12 cellular contexts compared by ENCODE assay signal in the genomic region with DNA sequence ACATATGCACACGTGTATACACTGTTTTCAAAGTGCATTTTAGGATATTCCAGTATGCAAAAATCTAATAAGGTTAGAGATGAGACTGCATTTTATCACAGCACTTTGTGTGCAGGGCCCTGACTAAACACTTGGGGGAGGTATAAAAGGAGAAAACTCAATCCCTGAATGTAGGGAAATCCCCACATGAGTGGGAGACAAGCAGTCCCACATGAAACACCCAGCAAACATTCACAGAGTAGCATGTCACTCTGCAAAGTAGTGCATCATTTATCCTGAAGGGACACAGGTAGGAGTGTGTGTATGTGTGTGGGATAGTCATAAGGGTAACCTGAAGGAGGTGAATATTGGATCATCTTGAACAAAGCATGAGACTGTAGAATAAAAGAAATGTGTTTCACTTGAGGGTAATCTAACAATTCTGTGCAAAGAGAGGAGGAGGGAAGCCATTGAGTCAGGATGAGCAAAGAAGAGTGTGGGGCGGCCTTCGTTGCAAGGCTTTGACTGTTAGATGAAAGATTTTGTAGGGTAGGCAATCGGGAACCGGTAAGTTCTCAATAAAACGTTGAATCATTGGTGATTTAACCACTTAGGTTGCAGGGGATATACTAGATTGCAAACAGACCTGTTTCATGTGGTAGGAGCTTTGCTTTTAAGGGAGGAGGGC. TPM values are rescaled to one million over a fixed set of nuclear protein-coding genes. Genes with fewer than 3 reads are reported as not detected.
DNase-seq lines count a peak whose midpoint lies in the region; TF ChIP-seq lines count a peak whose summit lies in the region.
"Had no signal": no experiment of that assay in that cellular context is flagged by ENCODE, and none has a peak within 500 bp of the region (broad histone marks: within the 10 kb centered on the region; RNA-seq: fewer than 3 reads in every experiment).

No MANE protein-coding gene starts in this region.

- H3K4me1 ChIP-seq in MM.1S (ENCODE audit: low read length) (peaks cover 5% of the 10 kb centered on the region), colonic mucosa (peaks cover 8% of the 10 kb centered on the region)

- H3K27ac ChIP-seq in MM.1S (ENCODE audit: low read length) (no peak overlapping the region), colonic mucosa (no peak overlapping the region), dorsolateral prefrontal cortex (peak overlapping the region in 28 of 59 donors; percentile 1 to 89 (median 43))
- H3K27ac ChIP-seq: BLaER1 had no signal

- no peak overlapping the region for H3K9ac ChIP-seq in MM.1S (ENCODE audit: low read length)
- no peak overlapping the region for H3K9ac ChIP-seq in colonic mucosa (ENCODE audit: low read depth in 2 of 2, low read length in 2 of 2)
- H3K9ac ChIP-seq: BLaER1 had no signal

- H3K4me2 ChIP-seq in MM.1S (ENCODE audit: low read depth, low read length) = no peak overlapping the region
- H3K4me2 ChIP-seq: BLaER1, PC-9 had no signal

- no peaks in the 10 kb centered on the region for H3K36me3 ChIP-seq in MM.1S (replicated peaks; ENCODE audit: insufficient read depth, low read length)
- no peaks in the 10 kb centered on the region for H3K36me3 ChIP-seq in colonic mucosa
- H3K36me3 ChIP-seq: BLaER1 had no signal

- H3K27me3 ChIP-seq in MM.1S (replicated peaks; ENCODE audit: insufficient read depth, low read length) (no peaks in the 10 kb centered on the region), colonic mucosa (no peaks in the 10 kb centered on the region), dorsolateral prefrontal cortex (no peaks in the 10 kb centered on the region)
- H3K27me3 ChIP-seq: BLaER1 had no signal

- TF ChIP-seq CTCF in MM.1S (IDR thresholded peaks at IDR 0.05; ENCODE audit: low read length) = peak; percentile 10; the same call in 1 of the 2 replicates
- no peak for TF ChIP-seq CTCF in colonic mucosa (IDR thresholded peaks at IDR 0.05)
- TF ChIP-seq CTCF in dorsolateral prefrontal cortex (IDR thresholded peaks at IDR 0.05 in 54 of 56, conservative IDR thresholded peaks at IDR 0.05 in 2 of 56; ENCODE audit: low read depth in 1 of 56, partially characterized antibody in 56 of 56) = peak in 12 of 56 donors; percentile 5 to 28 (median 10)

- H3K9me3 ChIP-seq in MM.1S (replicated peaks; ENCODE audit: insufficient read depth, low read length) (no peaks in the 10 kb centered on the region), colonic mucosa (no peaks in the 10 kb centered on the region)
- H3K9me3 ChIP-seq: BLaER1 had no signal

- no peaks in the 10 kb centered on the region for H3K79me2 ChIP-seq in MM.1S (ENCODE audit: low read length)

- H3K4me3 ChIP-seq in MM.1S (ENCODE audit: low read length) (no peak overlapping the region), colonic mucosa (no peak overlapping the region), dorsolateral prefrontal cortex (no peak overlapping the region)
- H3K4me3 ChIP-seq: BLaER1, PC-9 had no signal

- peaks cover 24% of the 10 kb centered on the region for H3F3A ChIP-seq in MM.1S (ENCODE audit: insufficient read depth, low read length)

- H2AFZ ChIP-seq in MM.1S (ENCODE audit: low read length) = no peak overlapping the region
- H2AFZ ChIP-seq: PC-9 had no signal

- DNase-seq in activated T-cell treated with anti-CD3 and anti-CD28 coated beads for 4 hours (peak; percentile 27), MM.1S (no peak), colonic mucosa (peak; percentile 4), HPDE6-E6E7 (ENCODE audit: extremely low spot score) (no peak), dorsolateral prefrontal cortex (no peak), NCI-H510A treated with DMSO at 0.1 percent for 48 hours (lab: John Stamatoyannopoulos, UW) (no peak)
- DNase-seq in activated T-cell treated with anti-CD3 and anti-CD28 coated beads, Interleukin-2, amount 50 U/mL, for 1 hour = no peak
- DNase-seq in stimulated activated CD4-positive, alpha-beta T cell treated with anti-CD3 and anti-CD28 coated beads, Interleukin-1b, Interleukin-23, amount 100 ng/mL, for 48 hours = peak; percentile 44
- DNase-seq: effector memory CD4-positive, alpha-beta T cell; NCI-H2081; PC-9 had no signal

- intact Hi-C loops in colonic mucosa (cut with DNase I) (no loop called here), dorsolateral prefrontal cortex (cut with DNase I) (no loop called here)

- H3K9me2 ChIP-seq in MM.1S (replicated peaks; ENCODE audit: insufficient read depth, low read length) = no peaks in the 10 kb centered on the region

- H4K20me1 ChIP-seq in MM.1S (ENCODE audit: insufficient read depth, low read length) = no peaks in the 10 kb centered on the region
- H4K20me1 ChIP-seq: BLaER1 had no signal

RNA-seq across cellular contexts. Expression of a gene that starts 2.9 kb away (rescaled TPM):
- total RNA-seq in colonic mucosa = 10 to 100 TPM in 1 of 2 donors, 1 to 10 TPM in 1; 8.5 to 14.1 TPM
- total RNA-seq in dorsolateral prefrontal cortex = 10 to 100 TPM; 31.6 to 78.4 (median 47.7) TPM

RNA-seq across cellular contexts. Expression of a gene that starts 20.9 kb away (rescaled TPM):
- under 1 TPM; 0.11 to 0.27 TPM for total RNA-seq in colonic mucosa
- 1 to 10 TPM in 1 of 120 experiments, under 1 TPM in 65, not detected in 54; 0.14 to 1.2 (median 0.31) TPM for total RNA-seq in dorsolateral prefrontal cortex

RNA-seq across cellular contexts. Expression of a gene that starts 58.4 kb away (rescaled TPM):
- total RNA-seq in colonic mucosa (10 to 100 TPM; 53.8 to 78.7 TPM), dorsolateral prefrontal cortex (10 to 100 TPM; 42.9 to 84.1 (median 60.3) TPM)

Comparison
In these comparisons a context has a peak if more than half of its experiments do, and no peak if none do; other contexts are left out.
1. DNase-seq: peak in activated T-cell treated with anti-CD3 and anti-CD28 coated beads for 4 hours (single experiment), colonic mucosa (single experiment) and stimulated activated CD4-positive, alpha-beta T cell treated with anti-CD3 and anti-CD28 coated beads, Interleukin-1b, Interleukin-23, amount 100 ng/mL, for 48 hours (single experiment); none in activated T-cell treated with anti-CD3 and anti-CD28 coated beads, Interleukin-2, amount 50 U/mL, for 1 hour (single experiment), MM.1S (single experiment), HPDE6-E6E7 (single experiment), dorsolateral prefrontal cortex (0 of 10) and NCI-H510A treated with DMSO at 0.1 percent for 48 hours (single experiment).